ENCODE assay signal across 24 cellular contexts in the genomic region with DNA sequence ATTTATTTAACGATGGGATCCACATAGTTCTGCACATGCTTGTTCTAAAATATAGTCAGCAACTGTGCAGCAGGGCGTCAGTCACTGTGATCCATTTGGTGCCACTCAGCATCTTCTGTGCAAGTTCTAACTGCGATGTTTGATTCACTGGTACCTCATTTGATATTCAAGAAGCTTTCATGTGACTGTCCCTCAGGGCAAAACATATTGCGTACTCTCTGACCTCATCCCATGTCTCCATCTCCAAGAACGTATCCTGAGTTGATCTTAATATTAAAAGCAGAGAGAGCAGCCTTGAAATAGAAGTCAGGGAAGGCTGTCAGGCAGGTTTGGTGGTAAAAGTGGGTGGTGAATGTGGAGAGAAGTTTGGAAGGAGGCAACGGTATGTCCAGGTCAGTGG.
"Had no signal": no experiment of that assay in that cellular context is flagged by ENCODE, and none has a peak within 500 bp of the region (broad histone marks: within the 10 kb centered on the region; RNA-seq: fewer than 3 reads in every experiment).

No MANE protein-coding gene starts in this region.

- DNase-seq: activated CD4-positive, alpha-beta memory T cell treated with anti-CD3 and anti-CD28 coated beads, Interleukin-2, amount 10 ng/mL, durations not matched to agents 7 days and 5 days; activated CD4-positive, alpha-beta T cell treated with anti-CD3 and anti-CD28 coated beads for 36 hours; activated CD4-positive, alpha-beta T cell treated with anti-CD3 and anti-CD28 coated beads, Interleukin-2, amount 50 U/mL, for 1 hour; activated gamma-delta T cell treated with Interleukin-2 at 50 U/mL for 16 hours; activated naive CD4-positive, alpha-beta T cell treated with anti-CD3 and anti-CD28 coated beads, Interleukin-2, amount 10 ng/mL, durations not matched to agents 7 days and 5 days; activated naive CD8-positive, alpha-beta T cell treated with anti-CD3 and anti-CD28 coated beads for 36 hours; activated T-cell treated with anti-CD3 and anti-CD28 coated beads for 4 hours; activated T-cell treated with anti-CD3 and anti-CD28 coated beads, Interleukin-2, amount 50 U/mL, for 72 hours; brain microvascular endothelial cell; Kasumi-1; KBM-7; NCI-H1048; NCI-H146; NCI-H187 treated with DMSO at 0.1 percent for 48 hours; NCI-H2081 treated with DMSO at 0.1 percent for 48 hours; NCI-H2227 treated with DMSO at 0.1 percent for 48 hours; NCI-H526; NCI-H82; NK-92 treated with Interleukin-12 subunit alpha and Interleukin-12 subunit beta, amount 100 ng/mL, for 24 hours; SHP77 treated with DMSO at 0.1 percent for 48 hours; SK-N-SH; T-helper 1 cell; WERI-Rb-1 had no signal

- H3K9ac ChIP-seq: SK-N-SH had no signal

- H3K27ac ChIP-seq: brain microvascular endothelial cell, WERI-Rb-1 had no signal

- H3K36me3 ChIP-seq: brain microvascular endothelial cell, WERI-Rb-1 had no signal

- ATAC-seq: activated CD4-positive, alpha-beta T cell treated with anti-CD3 and anti-CD28 coated beads for 36 hours; activated T-cell treated with anti-CD3 and anti-CD28 coated beads, Interleukin-2, amount 50 U/mL, for 72 hours had no signal

- H3K4me2 ChIP-seq: SK-N-SH had no signal

- H3K9me3 ChIP-seq: SK-N-SH had no signal

- FAIRE-seq: RCC 7860 had no signal

- H3K27me3 ChIP-seq: brain microvascular endothelial cell had no signal
